ENCODE assay signal across 1 cellular context in the genomic region with DNA sequence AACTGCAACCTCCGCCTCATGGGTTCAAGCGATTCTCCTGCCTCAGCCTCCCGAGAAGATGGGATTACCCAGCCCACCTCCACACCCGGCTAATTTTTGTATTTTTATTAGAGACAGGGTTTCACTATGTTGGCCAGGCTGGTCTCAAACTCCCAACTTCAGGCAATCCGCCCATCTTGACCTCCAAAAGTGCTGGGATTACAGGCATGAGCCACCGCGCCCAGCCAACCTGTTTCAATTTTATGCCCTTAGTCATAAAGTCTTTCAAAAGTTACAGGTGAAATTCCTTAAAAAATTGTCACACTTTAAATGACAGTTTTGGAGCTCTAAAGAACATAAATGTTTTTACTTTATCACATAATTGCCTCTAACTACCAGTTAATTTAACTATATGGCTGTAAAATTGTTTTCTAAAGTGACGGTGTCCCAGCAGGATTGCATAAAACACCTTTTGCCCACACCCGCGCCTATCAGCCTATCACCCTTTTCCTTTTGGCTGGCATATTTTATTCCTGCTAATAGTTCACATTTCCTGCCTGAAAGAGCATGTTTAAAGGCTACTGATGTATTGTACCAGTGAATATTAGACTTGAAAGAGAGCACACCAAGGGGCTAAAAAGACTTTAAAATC.
TF ChIP-seq lines count a peak whose summit lies in the region.

No MANE protein-coding gene starts in this region.

TF ChIP-seq in HEK293, 187 proteins besides CTCF, POLR2A, EP300 and RAD21 (continued from another document):
- TF ChIP-seq, protein P1, sequence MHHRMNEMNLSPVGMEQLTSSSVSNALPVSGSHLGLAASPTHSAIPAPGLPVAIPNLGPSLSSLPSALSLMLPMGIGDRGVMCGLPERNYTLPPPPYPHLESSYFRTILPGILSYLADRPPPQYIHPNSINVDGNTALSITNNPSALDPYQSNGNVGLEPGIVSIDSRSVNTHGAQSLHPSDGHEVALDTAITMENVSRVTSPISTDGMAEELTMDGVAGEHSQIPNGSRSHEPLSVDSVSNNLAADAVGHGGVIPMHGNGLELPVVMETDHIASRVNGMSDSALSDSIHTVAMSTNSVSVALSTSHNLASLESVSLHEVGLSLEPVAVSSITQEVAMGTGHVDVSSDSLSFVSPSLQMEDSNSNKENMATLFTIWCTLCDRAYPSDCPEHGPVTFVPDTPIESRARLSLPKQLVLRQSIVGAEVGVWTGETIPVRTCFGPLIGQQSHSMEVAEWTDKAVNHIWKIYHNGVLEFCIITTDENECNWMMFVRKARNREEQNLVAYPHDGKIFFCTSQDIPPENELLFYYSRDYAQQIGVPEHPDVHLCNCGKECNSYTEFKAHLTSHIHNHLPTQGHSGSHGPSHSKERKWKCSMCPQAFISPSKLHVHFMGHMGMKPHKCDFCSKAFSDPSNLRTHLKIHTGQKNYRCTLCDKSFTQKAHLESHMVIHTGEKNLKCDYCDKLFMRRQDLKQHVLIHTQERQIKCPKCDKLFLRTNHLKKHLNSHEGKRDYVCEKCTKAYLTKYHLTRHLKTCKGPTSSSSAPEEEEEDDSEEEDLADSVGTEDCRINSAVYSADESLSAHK (tag by site-specific recombination; IDR thresholded peaks at IDR 0.05), result no peak
